In genomic region chr11:33257897-33258630, GRCh38 we compare ENCODE assay signal across 8 cellular contexts. TPM values are rescaled to one million over a fixed set of nuclear protein-coding genes. Genes with fewer than 3 reads are reported as not detected.
A peak's percentile ranks its signal among the peaks of the same experiment; 100 is the strongest.
DNase-seq lines count a peak whose midpoint lies in the region; ATAC-seq and TF ChIP-seq lines count a peak whose summit lies in the region.

No MANE protein-coding gene starts in this region.

- H3K27ac Mint-ChIP-seq in CD14-positive monocyte (peak overlapping the region; percentile 98 to 100 (median 99)), memory B cell (peak overlapping the region; percentile 94)

- TF ChIP-seq CTCF in CD14-positive monocyte (IDR thresholded peaks at IDR 0.05), result no peak

- intact Hi-C loops in CD14-positive monocyte (cut with micrococcal nuclease), result loop anchor here (2.0 to 10.0 kb wide), 6 partner anchors 46 to 797 kb away; partner anchors contain the start of genes CAPRIN1 (in 1 of the 2) and CSTF3 (in 1 of the 2)

- H3K4me3 Mint-ChIP-seq in CD14-positive monocyte, result peak overlapping the region; percentile 99
- H3K4me3 Mint-ChIP-seq in memory B cell, result peak overlapping the region; percentile 95

- H3K9me3 Mint-ChIP-seq in CD14-positive monocyte (no peaks in the 10 kb centered on the region), memory B cell (no peaks in the 10 kb centered on the region)

- no peaks in the 10 kb centered on the region for H3K27me3 Mint-ChIP-seq in CD14-positive monocyte (ENCODE audit: low read depth in 3 of 3)
- H3K27me3 Mint-ChIP-seq in memory B cell, result no peaks in the 10 kb centered on the region

- peak; percentile 47 for ATAC-seq in GM19395 (IDR thresholded peaks at IDR 0.05; ENCODE audit: unreplicated experiment)
- ATAC-seq in HG03558 (IDR thresholded peaks at IDR 0.05; ENCODE audit: extremely low read depth, unreplicated experiment), result peak; percentile 20
- peak; percentile 53 for ATAC-seq in memory B cell (ENCODE audit: low read depth)

- H3K4me1 Mint-ChIP-seq in CD14-positive monocyte (peaks cover 55% of the 10 kb centered on the region), memory B cell (peaks cover 22% of the 10 kb centered on the region)

- DNase-seq in CD14-positive monocyte (ENCODE audit: low spot score) (peak; percentile 78), NCI-H774 (lab: John Stamatoyannopoulos, UW) (peak; percentile 82), memory B cell (ENCODE audit: low spot score in 2 of 2) (peak; percentile 63 to 69)
- DNase-seq in activated CD8-positive, alpha-beta memory T cell treated with anti-CD3 and anti-CD28 coated beads for 1 hour (ENCODE audit: extremely low read depth in 1 of 2, low read depth in 1 of 2), result peak; percentile 24 to 55
- DNase-seq in effector CD8-positive, alpha-beta T cell (lab: John Stamatoyannopoulos, UW), result peak; percentile 30
- DNase-seq in stimulated activated CD8-positive, alpha-beta memory T cell treated with anti-CD3 and anti-CD28 coated beads, Interleukin-12 subunit alpha, Interleukin-12 subunit beta, amount 100 ng/mL, for 1 hour (ENCODE audit: low read depth), result peak; percentile 39

- H3K36me3 Mint-ChIP-seq in CD14-positive monocyte (peaks cover 3 to 10% of the 10 kb centered on the region in 2 donors), memory B cell (peaks cover 2% of the 10 kb centered on the region)

RNA-seq across cellular contexts. Expression of gene HIPK3, which starts 0.9 kb away (rescaled TPM):
- polyA plus RNA-seq in CD14-positive monocyte, result 10 to 100 TPM; 62.0 to 68.6 TPM

Comparison
In these comparisons a context has a peak if more than half of its experiments do, and no peak if none do; other contexts are left out.
1. Peak in every context shown above with its lines: DNase-seq and ATAC-seq.
2. DNase-seq: peak in every context shown above with its lines; median percentile 82 in NCI-H774; 78 in CD14-positive monocyte; 66 in memory B cell; 40 in activated CD8-positive, alpha-beta memory T cell treated with anti-CD3 and anti-CD28 coated beads for 1 hour; 39 in stimulated activated CD8-positive, alpha-beta memory T cell treated with anti-CD3 and anti-CD28 coated beads, Interleukin-12 subunit alpha, Interleukin-12 subunit beta, amount 100 ng/mL, for 1 hour; 30 in effector CD8-positive, alpha-beta T cell.